ENCODE assay signal across 15 cellular contexts in genomic region chr7:16260236-16260728, GRCh38.
DNase-seq lines count a peak whose midpoint lies in the region; ATAC-seq, FAIRE-seq and TF ChIP-seq lines count a peak whose summit lies in the region.
"Had no signal": no experiment of that assay in that cellular context is flagged by ENCODE, and none has a peak within 500 bp of the region (broad histone marks: within the 10 kb centered on the region; RNA-seq: fewer than 3 reads in every experiment).

No MANE protein-coding gene starts in this region.

- H3K4me2 ChIP-seq in MM.1S (ENCODE audit: low read depth, low read length), result no peak overlapping the region

- H3K27me3 ChIP-seq in cardiac muscle cell (no peaks in the 10 kb centered on the region), MM.1S (replicated peaks; ENCODE audit: insufficient read depth, low read length) (no peaks in the 10 kb centered on the region)
- H3K27me3 ChIP-seq: adrenal gland had no signal

- H3K9me2 ChIP-seq in MM.1S (replicated peaks; ENCODE audit: insufficient read depth, low read length), result no peaks in the 10 kb centered on the region

- H3K36me3 ChIP-seq in cardiac muscle cell (no peaks in the 10 kb centered on the region), MM.1S (replicated peaks; ENCODE audit: insufficient read depth, low read length) (no peaks in the 10 kb centered on the region)
- H3K36me3 ChIP-seq: adrenal gland had no signal

- H2AFZ ChIP-seq in MM.1S (ENCODE audit: low read length), result no peak overlapping the region

- ATAC-seq in HG02885 (IDR thresholded peaks at IDR 0.05; ENCODE audit: poor library complexity, unreplicated experiment), result peak; percentile 64
- ATAC-seq: GM12878, Right ventricle myocardium inferior had no signal

- H3K4me3 ChIP-seq in cardiac muscle cell (no peak overlapping the region), MM.1S (ENCODE audit: low read length) (no peak overlapping the region)
- H3K4me3 ChIP-seq: adrenal gland, GM12878 had no signal

- TF ChIP-seq CTCF in cardiac muscle cell (IDR thresholded peaks at IDR 0.05; ENCODE audit: low read depth, low read length) (no peak), MM.1S (IDR thresholded peaks at IDR 0.05; ENCODE audit: low read length) (no peak), D721Med (IDR thresholded peaks at IDR 0.05; ENCODE audit: insufficient read depth, missing control alignments) (no peak)

- no peaks in the 10 kb centered on the region for H4K20me1 ChIP-seq in MM.1S (ENCODE audit: insufficient read depth, low read length)

- H3K9me3 ChIP-seq in cardiac muscle cell (ENCODE audit: low read depth) (no peaks in the 10 kb centered on the region), MM.1S (replicated peaks; ENCODE audit: insufficient read depth, low read length) (no peaks in the 10 kb centered on the region)
- H3K9me3 ChIP-seq: adrenal gland had no signal

- H3K27ac ChIP-seq in cardiac muscle cell, result peak overlapping the region; percentile 70
- no peak overlapping the region for H3K27ac ChIP-seq in MM.1S (ENCODE audit: low read length)
- H3K27ac ChIP-seq: adrenal gland had no signal

- peaks cover 23% of the 10 kb centered on the region for H3K4me1 ChIP-seq in cardiac muscle cell (ENCODE audit: low read depth)
- H3K4me1 ChIP-seq in MM.1S (ENCODE audit: low read length), result no peaks in the 10 kb centered on the region
- H3K4me1 ChIP-seq: adrenal gland had no signal

- DNase-seq in cardiac muscle cell (ENCODE audit: low read depth in 1 of 2, low spot score in 1 of 2) (no peak), cardiac septum (ENCODE audit: low spot score) (no peak), MM.1S (peak; percentile 31), HCEC 1CT (no peak), NCI-H2171 (lab: John Stamatoyannopoulos, UW) (no peak), D721Med (ENCODE audit: insufficient read length, low spot score) (no peak), head of caudate nucleus (no peak)
- DNase-seq: activated CD4-positive, alpha-beta T cell treated with anti-CD3 and anti-CD28 coated beads for 48 hours; adrenal gland; CD4-positive, alpha-beta T cell; EL had no signal

- intact Hi-C loops in cardiac septum (cut with DNase I), result no loop called here
- intact Hi-C loops in head of caudate nucleus (cut with DNase I), result no loop called here

- no peak overlapping the region for H3K9ac ChIP-seq in MM.1S (ENCODE audit: low read length)

- no peaks in the 10 kb centered on the region for H3F3A ChIP-seq in MM.1S (ENCODE audit: insufficient read depth, low read length)

- no peak for FAIRE-seq in D721Med (lab: Jason Lieb, UNC)
- FAIRE-seq: GM12878, keratinocyte had no signal

- H3K79me2 ChIP-seq in MM.1S (ENCODE audit: low read length), result no peaks in the 10 kb centered on the region
